In the genomic region with DNA sequence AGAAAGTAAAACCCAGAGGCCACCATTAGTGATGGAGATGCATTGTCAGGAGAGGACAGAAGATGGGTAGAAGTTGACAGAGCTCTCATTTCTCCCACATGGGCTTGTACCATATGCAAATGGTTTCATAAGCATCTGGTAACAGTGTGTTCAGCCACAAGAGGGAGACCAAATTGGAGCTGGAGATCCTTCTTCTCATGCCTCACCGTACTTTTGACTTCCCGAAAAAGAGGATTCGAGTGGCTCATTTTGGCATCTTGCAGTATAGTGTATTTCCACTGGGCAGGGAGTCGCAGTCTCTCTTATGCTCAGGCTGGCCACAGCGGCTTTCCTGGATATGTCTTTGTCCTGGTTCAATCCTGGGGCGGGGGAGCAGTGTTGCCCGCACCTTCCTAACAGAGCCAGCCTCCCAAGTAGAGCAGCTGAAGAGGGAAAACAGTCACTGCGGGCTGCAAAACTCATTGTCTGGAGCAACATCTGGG, we compare ENCODE assay signal across 14 cellular contexts. TPM values are rescaled to one million over a fixed set of nuclear protein-coding genes. Genes with fewer than 3 reads are reported as not detected.
A peak's percentile ranks its signal among the peaks of the same experiment; 100 is the strongest.
DNase-seq lines count a peak whose midpoint lies in the region; ATAC-seq and TF ChIP-seq lines count a peak whose summit lies in the region.
"Had no signal": no experiment of that assay in that cellular context is flagged by ENCODE, and none has a peak within 500 bp of the region (broad histone marks: within the 10 kb centered on the region; RNA-seq: fewer than 3 reads in every experiment).

No MANE protein-coding gene starts in this region.

- H3K4me1 ChIP-seq in CD4-positive, alpha-beta memory T cell (ENCODE audit: insufficient read depth, low read length) = no peaks in the 10 kb centered on the region

- intact Hi-C loops in CD4-positive, alpha-beta memory T cell (cut with micrococcal nuclease) = no loop called here

- in situ Hi-C loops in G401 (cut with HindIII; ENCODE audit: low sequenced_read_pairs) = no loop called here

- H3K27ac Mint-ChIP-seq in CD4-positive, alpha-beta memory T cell = no peak overlapping the region
- H3K27ac Mint-ChIP-seq: activated T-helper 2 cell treated with anti-CD3 and anti-CD28 coated beads, Interferon-gamma antibody, Interleukin-2, Interleukin-4, amounts not matched to agents 10 μg/mL and 5 μg/mL and 100 μg/mL, durations not matched to agents 14 hours and 24 hours and 36 hours; CD4-positive, CD25-positive, alpha-beta regulatory T cell; dendritic cell treated with granulocyte-macrophage colony-stimulating factor and Interleukin-4, amounts not matched to agents 40 ng/mL and 50 ng/mL, for 4 days; naive thymus-derived CD8-positive, alpha-beta T cell had no signal

- CTCF ChIA-PET in CD4-positive, alpha-beta memory T cell (lab: Charles Lee; ENCODE audit: partially characterized antibody) = no interaction called here

- no peaks in the 10 kb centered on the region for H3K27me3 ChIP-seq in CD4-positive, alpha-beta memory T cell (ENCODE audit: insufficient read depth, low read length)

- ATAC-seq in HG02852 (IDR thresholded peaks at IDR 0.05; ENCODE audit: unreplicated experiment) = no peak
- ATAC-seq: naive thymus-derived CD8-positive, alpha-beta T cell had no signal

- no peak overlapping the region for H3K27ac ChIP-seq in VCaP
- no peak overlapping the region for H3K27ac ChIP-seq in CD4-positive, alpha-beta memory T cell (ENCODE audit: low read depth, low read length)

- POLR2A ChIA-PET in CD4-positive, alpha-beta memory T cell (lab: Charles Lee; ENCODE audit: partially characterized antibody) = no interaction called here

- H3K4me3 ChIP-seq in HFF-Myc (replicated peaks; ENCODE audit: low read depth, low read length) = no peak overlapping the region
- H3K4me3 ChIP-seq in CD4-positive, alpha-beta memory T cell (ENCODE audit: low read length in 2 of 2) = no peak overlapping the region

- H3K4me1 Mint-ChIP-seq in CD4-positive, alpha-beta memory T cell = peaks cover 0 to 3% (median under 1%) of the 10 kb centered on the region in 4 donors

- no peaks in the 10 kb centered on the region for H3K9me3 ChIP-seq in CD4-positive, alpha-beta memory T cell (ENCODE audit: control insufficient read depth in 1 of 2, low read length in 2 of 2)

- H3K36me3 Mint-ChIP-seq in CD4-positive, alpha-beta memory T cell = no peaks in the 10 kb centered on the region
- H3K36me3 Mint-ChIP-seq: CD4-positive, CD25-positive, alpha-beta regulatory T cell; naive thymus-derived CD8-positive, alpha-beta T cell had no signal

- TF ChIP-seq CTCF in HFF-Myc (IDR thresholded peaks at IDR 0.05; ENCODE audit: low read depth, low read length, missing control alignments) (peak; percentile 5), VCaP (conservative IDR thresholded peaks at IDR 0.05) (0 out of 2 replicates have a peak, but pooled peaks have one; percentile 11)

- no peaks in the 10 kb centered on the region for H3K9me3 Mint-ChIP-seq in CD4-positive, alpha-beta memory T cell
- H3K9me3 Mint-ChIP-seq: activated T-helper 2 cell treated with anti-CD3 and anti-CD28 coated beads, Interferon-gamma antibody, Interleukin-2, Interleukin-4, amounts not matched to agents 10 μg/mL and 5 μg/mL and 100 μg/mL, durations not matched to agents 14 hours and 24 hours and 36 hours; CD4-positive, CD25-positive, alpha-beta regulatory T cell; dendritic cell treated with granulocyte-macrophage colony-stimulating factor and Interleukin-4, amounts not matched to agents 40 ng/mL and 50 ng/mL, for 4 days; naive thymus-derived CD8-positive, alpha-beta T cell had no signal

- DNase-seq in G401 (ENCODE audit: low spot score) (peak; percentile 24), HFF-Myc (ENCODE audit: extremely low read depth, low read depth) (no peak), inferior parietal cortex (ENCODE audit: extremely low spot score) (peak; percentile 29), HK-2 (ENCODE audit: unreplicated experiment) (no peak)
- DNase-seq in CD4-positive, alpha-beta memory T cell = no peak
- DNase-seq: CD4-positive, CD25-positive, alpha-beta regulatory T cell; EL; naive thymus-derived CD8-positive, alpha-beta T cell; NCI-H1092 had no signal

- H3K4me3 Mint-ChIP-seq in CD4-positive, alpha-beta memory T cell = no peak overlapping the region
- H3K4me3 Mint-ChIP-seq: CD4-positive, CD25-positive, alpha-beta regulatory T cell; dendritic cell treated with granulocyte-macrophage colony-stimulating factor and Interleukin-4, amounts not matched to agents 40 ng/mL and 50 ng/mL, for 4 days; naive thymus-derived CD8-positive, alpha-beta T cell had no signal

- H3K27me3 Mint-ChIP-seq in CD4-positive, alpha-beta memory T cell = peaks cover 11 to 35% of the 10 kb centered on the region in 2 donors

- no peaks in the 10 kb centered on the region for H3K36me3 ChIP-seq in CD4-positive, alpha-beta memory T cell (ENCODE audit: insufficient read depth, low read length)

RNA-seq across cellular contexts. Expression of gene TBC1D3B, which starts 23.8 kb away (rescaled TPM):
- not detected in 2 replicates for total RNA-seq in G401 (2014; rRNA removed; shearing (Covaris generic))
- 10 to 100 TPM; 11.5 to 18.0 TPM for total RNA-seq in CD4-positive, alpha-beta memory T cell
- polyA plus RNA-seq in CD4-positive, alpha-beta memory T cell = not detected
- polyA plus RNA-seq: CD4-positive, CD25-positive, alpha-beta regulatory T cell; naive thymus-derived CD8-positive, alpha-beta T cell had no signal

RNA-seq across cellular contexts. Expression of gene CCL3L1, which starts 43.9 kb away (rescaled TPM):
- total RNA-seq in G401 (2014; rRNA removed; shearing (Covaris generic)) = not detected in 2 replicates
- total RNA-seq in CD4-positive, alpha-beta memory T cell = 1 to 10 TPM in 1 of 2 experiments, under 1 TPM in 1; 0.89 to 2.2 TPM
- polyA plus RNA-seq in CD4-positive, alpha-beta memory T cell = not detected
- total RNA-seq: CD4-positive, CD25-positive, alpha-beta regulatory T cell; lower leg skin had no signal
- polyA plus RNA-seq: CD4-positive, CD25-positive, alpha-beta regulatory T cell had no signal

RNA-seq across cellular contexts. Expression of gene CCL4, which starts 49.1 kb away (rescaled TPM):
- total RNA-seq in G401 (2014; rRNA removed; shearing (Covaris generic)) = not detected in 2 replicates
- 1 to 10 TPM; 1.1 TPM for total RNA-seq in CD4-positive, alpha-beta memory T cell
- 1 to 10 TPM; 1.2 to 1.3 TPM for polyA plus RNA-seq in CD4-positive, alpha-beta memory T cell

RNA-seq across cellular contexts. Expression of gene CCL4L2, which starts 58.2 kb away (rescaled TPM):
- not detected in 2 replicates for total RNA-seq in G401 (2014; rRNA removed; shearing (Covaris generic))
- total RNA-seq in CD4-positive, alpha-beta memory T cell = 1 to 10 TPM in 1 of 2 experiments, not detected in 1; 1.1 TPM
- polyA plus RNA-seq in CD4-positive, alpha-beta memory T cell = not detected
- total RNA-seq: CD4-positive, CD25-positive, alpha-beta regulatory T cell had no signal

Comparison
In these comparisons a context has a peak if more than half of its experiments do, and no peak if none do; other contexts are left out.
1. DNase-seq: peak in G401 (single experiment) and inferior parietal cortex (single experiment); none in HFF-Myc (single experiment), CD4-positive, alpha-beta memory T cell (0 of 5) and HK-2 (single experiment).
2. RNA of gene TBC1D3B, which starts 23.8 kb away (total RNA-seq): 11.5 to 18.0 TPM in CD4-positive, alpha-beta memory T cell; not detected in G401; every median in the first group is over 10 times any median in the second.